ENCODE assay signal across 8 cellular contexts in genomic region chr2:55120634-55121359, GRCh38.
A peak's percentile ranks its signal among the peaks of the same experiment; 100 is the strongest.
DNase-seq lines count a peak whose midpoint lies in the region; ATAC-seq and TF ChIP-seq lines count a peak whose summit lies in the region.

No MANE protein-coding gene starts in this region.

- H3K4me3 ChIP-seq in HEK293 (ENCODE audit: low read depth, low read length) (no peak overlapping the region), left ventricle myocardium inferior (peak overlapping the region; percentile 3), skin epidermis (no peak overlapping the region)

- H3K36me3 ChIP-seq in HEK293 (ENCODE audit: control insufficient read depth in 2 of 2, insufficient read depth in 1 of 2, low read length in 2 of 2) = no peaks in the 10 kb centered on the region
- H3K36me3 ChIP-seq in left ventricle myocardium inferior = no peaks in the 10 kb centered on the region

- intact Hi-C loops in left ventricle myocardium inferior (cut with micrococcal nuclease) = no loop called here

- DNase-seq in T1000 (lab: John Stamatoyannopoulos, UW) (peak; percentile 56), left ventricle myocardium inferior (peak; percentile 64), SKM-1 (lab: John Stamatoyannopoulos, UW; ENCODE audit: unreplicated experiment) (no peak)
- DNase-seq in activated CD8-positive, alpha-beta memory T cell treated with anti-CD3 and anti-CD28 coated beads, Interleukin-2, amount 50 U/mL, for 4 hours = no peak

- peaks cover 7% of the 10 kb centered on the region; the same call in 1 of the 2 replicates for H3K4me1 ChIP-seq in HEK293 (ENCODE audit: control insufficient read depth, insufficient read depth, low read length)
- H3K4me1 ChIP-seq in left ventricle myocardium inferior = peaks cover 42% of the 10 kb centered on the region

- no peak for TF ChIP-seq CTCF in HEK293 (tag by site-specific recombination; IDR thresholded peaks at IDR 0.05)
- TF ChIP-seq CTCF in left ventricle myocardium inferior (IDR thresholded peaks at IDR 0.05; ENCODE audit: borderline replicate concordance) = no peak

- no peaks in the 10 kb centered on the region for H3K27me3 ChIP-seq in left ventricle myocardium inferior (ENCODE audit: low read depth)

- H3K27ac ChIP-seq in HEK293 (ENCODE audit: extremely low read depth, low read depth, low read length) = no peak overlapping the region
- peak overlapping the region; percentile 65 for H3K27ac ChIP-seq in left ventricle myocardium inferior (replicated peaks)
- peak overlapping the region in 13 of 21 experiments; percentile 19 to 82 (median 64) for H3K27ac ChIP-seq in skin epidermis

- CTCF ChIA-PET in HEK293 (lab: Yijun Ruan, JAX) = interaction anchor here (0.6 to 1.6 kb wide), 4 partner anchors 47 to 283 kb away, joined by 3 to 8 read pairs (median 4); no protein-coding TSS in a partner anchor

- ATAC-seq in HG02973 (IDR thresholded peaks at IDR 0.05; ENCODE audit: unreplicated experiment) (no peak), HG03025 (IDR thresholded peaks at IDR 0.05; ENCODE audit: low FRiP score, unreplicated experiment) (no peak)

- POLR2A ChIA-PET in HEK293 (lab: Yijun Ruan, JAX) = interaction anchor here (1.2 to 1.5 kb wide), 2 partner anchors 9 to 70 kb away, joined by 4 to 8 read pairs; partner anchors contain the start of gene RTN4

- H3K9me3 ChIP-seq in HEK293 (ENCODE audit: control insufficient read depth, insufficient read depth, low read depth, low read length) = no peaks in the 10 kb centered on the region
- H3K9me3 ChIP-seq in left ventricle myocardium inferior (replicated peaks) = no peaks in the 10 kb centered on the region

TF ChIP-seq in HEK293, 187 proteins besides CTCF, POLR2A, EP300 and RAD21:
- TF ChIP-seq ZNF366 (tag by site-specific recombination; conservative IDR thresholded peaks at IDR 0.05) = no peak
- TF ChIP-seq, protein P1, sequence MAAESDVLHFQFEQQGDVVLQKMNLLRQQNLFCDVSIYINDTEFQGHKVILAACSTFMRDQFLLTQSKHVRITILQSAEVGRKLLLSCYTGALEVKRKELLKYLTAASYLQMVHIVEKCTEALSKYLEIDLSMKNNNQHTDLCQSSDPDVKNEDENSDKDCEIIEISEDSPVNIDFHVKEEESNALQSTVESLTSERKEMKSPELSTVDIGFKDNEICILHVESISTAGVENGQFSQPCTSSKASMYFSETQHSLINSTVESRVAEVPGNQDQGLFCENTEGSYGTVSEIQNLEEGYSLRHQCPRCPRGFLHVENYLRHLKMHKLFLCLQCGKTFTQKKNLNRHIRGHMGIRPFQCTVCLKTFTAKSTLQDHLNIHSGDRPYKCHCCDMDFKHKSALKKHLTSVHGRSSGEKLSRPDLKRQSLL (tag by site-specific recombination; IDR thresholded peaks at IDR 0.05) = no peak
- TF ChIP-seq EGR2 (tag by site-specific recombination; IDR thresholded peaks at IDR 0.05; ENCODE audit: low read depth) = peak; percentile 57
- TF ChIP-seq ZNF202 (tag by site-specific recombination; IDR thresholded peaks at IDR 0.05; ENCODE audit: borderline replicate concordance) = no peak
- TF ChIP-seq SP7 (tag by site-specific recombination; IDR thresholded peaks at IDR 0.05) = peak; percentile 14; the same call in 1 of the 2 replicates
- TF ChIP-seq ZNF664 (tag by site-specific recombination; IDR thresholded peaks at IDR 0.05) = no peak
- TF ChIP-seq ZSCAN30 (tag by site-specific recombination; IDR thresholded peaks at IDR 0.05) = no peak
- TF ChIP-seq ZFHX2 (tag by site-specific recombination; conservative IDR thresholded peaks at IDR 0.05) = peak; percentile 76
- peak; percentile 41 for TF ChIP-seq ZBTB17 (tag by site-specific recombination; IDR thresholded peaks at IDR 0.05)
- TF ChIP-seq FEZF1 (tag by site-specific recombination; IDR thresholded peaks at IDR 0.05) = 0 out of 2 replicates have a peak, but pooled peaks have one; percentile 13
- peak; percentile 72; the same call in 1 of the 2 replicates for TF ChIP-seq ZBTB20 (tag by site-specific recombination; IDR thresholded peaks at IDR 0.05)
- peak; percentile 44 for TF ChIP-seq KLF1 (tag by site-specific recombination; IDR thresholded peaks at IDR 0.05)

Comparison
In these comparisons a context has a peak if more than half of its experiments do, and no peak if none do; other contexts are left out.
1. DNase-seq: peak in T1000 (single experiment) and left ventricle myocardium inferior (single experiment); none in SKM-1 (single experiment) and activated CD8-positive, alpha-beta memory T cell treated with anti-CD3 and anti-CD28 coated beads, Interleukin-2, amount 50 U/mL, for 4 hours (single experiment).